In genomic region chr11:76693791-76694190, GRCh38 we compare ENCODE assay signal across 1 cellular context.
TF ChIP-seq lines count a peak whose summit lies in the region.

No MANE protein-coding gene starts in this region.

TF ChIP-seq in SK-N-SH, 30 proteins besides CTCF, POLR2A, EP300 and RAD21 (continued from another document):
- TF ChIP-seq, protein P1, sequence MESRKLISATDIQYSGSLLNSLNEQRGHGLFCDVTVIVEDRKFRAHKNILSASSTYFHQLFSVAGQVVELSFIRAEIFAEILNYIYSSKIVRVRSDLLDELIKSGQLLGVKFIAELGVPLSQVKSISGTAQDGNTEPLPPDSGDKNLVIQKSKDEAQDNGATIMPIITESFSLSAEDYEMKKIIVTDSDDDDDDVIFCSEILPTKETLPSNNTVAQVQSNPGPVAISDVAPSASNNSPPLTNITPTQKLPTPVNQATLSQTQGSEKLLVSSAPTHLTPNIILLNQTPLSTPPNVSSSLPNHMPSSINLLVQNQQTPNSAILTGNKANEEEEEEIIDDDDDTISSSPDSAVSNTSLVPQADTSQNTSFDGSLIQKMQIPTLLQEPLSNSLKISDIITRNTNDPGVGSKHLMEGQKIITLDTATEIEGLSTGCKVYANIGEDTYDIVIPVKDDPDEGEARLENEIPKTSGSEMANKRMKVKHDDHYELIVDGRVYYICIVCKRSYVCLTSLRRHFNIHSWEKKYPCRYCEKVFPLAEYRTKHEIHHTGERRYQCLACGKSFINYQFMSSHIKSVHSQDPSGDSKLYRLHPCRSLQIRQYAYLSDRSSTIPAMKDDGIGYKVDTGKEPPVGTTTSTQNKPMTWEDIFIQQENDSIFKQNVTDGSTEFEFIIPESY (IDR thresholded peaks at IDR 0.05; ENCODE audit: borderline replicate concordance, low read depth), result no peak
- no peak for TF ChIP-seq RXRA (IDR thresholded peaks at IDR 0.05; ENCODE audit: borderline replicate concordance, low read depth)
- TF ChIP-seq GATA2 (CRISPR knock-in tag; IDR thresholded peaks at IDR 0.05), result no peak
- TF ChIP-seq, protein P2, sequence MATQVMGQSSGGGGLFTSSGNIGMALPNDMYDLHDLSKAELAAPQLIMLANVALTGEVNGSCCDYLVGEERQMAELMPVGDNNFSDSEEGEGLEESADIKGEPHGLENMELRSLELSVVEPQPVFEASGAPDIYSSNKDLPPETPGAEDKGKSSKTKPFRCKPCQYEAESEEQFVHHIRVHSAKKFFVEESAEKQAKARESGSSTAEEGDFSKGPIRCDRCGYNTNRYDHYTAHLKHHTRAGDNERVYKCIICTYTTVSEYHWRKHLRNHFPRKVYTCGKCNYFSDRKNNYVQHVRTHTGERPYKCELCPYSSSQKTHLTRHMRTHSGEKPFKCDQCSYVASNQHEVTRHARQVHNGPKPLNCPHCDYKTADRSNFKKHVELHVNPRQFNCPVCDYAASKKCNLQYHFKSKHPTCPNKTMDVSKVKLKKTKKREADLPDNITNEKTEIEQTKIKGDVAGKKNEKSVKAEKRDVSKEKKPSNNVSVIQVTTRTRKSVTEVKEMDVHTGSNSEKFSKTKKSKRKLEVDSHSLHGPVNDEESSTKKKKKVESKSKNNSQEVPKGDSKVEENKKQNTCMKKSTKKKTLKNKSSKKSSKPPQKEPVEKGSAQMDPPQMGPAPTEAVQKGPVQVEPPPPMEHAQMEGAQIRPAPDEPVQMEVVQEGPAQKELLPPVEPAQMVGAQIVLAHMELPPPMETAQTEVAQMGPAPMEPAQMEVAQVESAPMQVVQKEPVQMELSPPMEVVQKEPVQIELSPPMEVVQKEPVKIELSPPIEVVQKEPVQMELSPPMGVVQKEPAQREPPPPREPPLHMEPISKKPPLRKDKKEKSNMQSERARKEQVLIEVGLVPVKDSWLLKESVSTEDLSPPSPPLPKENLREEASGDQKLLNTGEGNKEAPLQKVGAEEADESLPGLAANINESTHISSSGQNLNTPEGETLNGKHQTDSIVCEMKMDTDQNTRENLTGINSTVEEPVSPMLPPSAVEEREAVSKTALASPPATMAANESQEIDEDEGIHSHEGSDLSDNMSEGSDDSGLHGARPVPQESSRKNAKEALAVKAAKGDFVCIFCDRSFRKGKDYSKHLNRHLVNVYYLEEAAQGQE (IDR thresholded peaks at IDR 0.05; ENCODE audit: low read depth, low read length), result no peak
- TF ChIP-seq GABPA (IDR thresholded peaks at IDR 0.05; ENCODE audit: low read depth), result no peak
- TF ChIP-seq NFIC (IDR thresholded peaks at IDR 0.05; ENCODE audit: borderline replicate concordance), result no peak
- no peak for TF ChIP-seq RFX5 (IDR thresholded peaks at IDR 0.05; ENCODE audit: low read length)
- TF ChIP-seq SMC3 (IDR thresholded peaks at IDR 0.05; ENCODE audit: low read depth, low read length), result no peak
- TF ChIP-seq USF2 (IDR thresholded peaks at IDR 0.05; ENCODE audit: borderline replicate concordance, low read depth, low read length), result no peak
- no peak for TF ChIP-seq RCOR1 (IDR thresholded peaks at IDR 0.05; ENCODE audit: low read length)
